In the genomic region with DNA sequence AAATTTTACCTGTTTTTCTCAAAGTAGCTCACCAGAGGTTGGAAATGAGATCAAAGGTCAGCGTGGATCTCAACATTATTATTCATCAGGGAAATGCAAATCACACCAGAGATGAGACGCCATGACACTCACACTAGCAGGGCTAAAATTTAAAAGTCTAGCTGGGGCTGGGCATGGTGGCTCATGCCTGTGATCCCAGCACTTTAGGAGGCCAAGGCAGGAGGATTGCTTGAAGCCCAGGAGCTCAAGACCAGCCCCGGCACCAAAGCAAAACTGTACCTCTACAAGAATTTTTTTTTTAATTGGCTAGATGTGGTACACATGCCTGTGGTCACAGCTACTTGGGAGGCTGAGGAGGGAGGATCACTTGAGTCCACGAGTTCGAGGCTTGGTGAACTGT, we compare ENCODE assay signal across 20 cellular contexts. TPM values are rescaled to one million over a fixed set of nuclear protein-coding genes. Genes with fewer than 3 reads are reported as not detected.
"Had no signal": no experiment of that assay in that cellular context is flagged by ENCODE, and none has a peak within 500 bp of the region (broad histone marks: within the 10 kb centered on the region; RNA-seq: fewer than 3 reads in every experiment).

No MANE protein-coding gene starts in this region.

- H3K36me3 ChIP-seq: esophagus muscularis mucosa, gastroesophageal sphincter, heart left ventricle, left lung, neutrophil, pancreas, sigmoid colon, transverse colon, vagina had no signal

- H3K9me3 ChIP-seq: neutrophil, vagina had no signal

- DNase-seq: cerebellar nuclear complex; effector CD8-positive, alpha-beta T cell; foreskin keratinocyte; heart left ventricle; left cardiac atrium; mucosa of descending colon; naive B cell; sigmoid colon; stimulated activated CD4-positive, alpha-beta T cell treated with anti-CD3 and anti-CD28 coated beads, Interleukin-4, amount 100 ng/mL, for 4 hours; transverse colon had no signal

- H3K4me1 ChIP-seq: esophagus muscularis mucosa, foreskin keratinocyte, gastroesophageal sphincter, heart left ventricle, left lung, pancreas, sigmoid colon, transverse colon, vagina had no signal

- H3K27me3 ChIP-seq: foreskin keratinocyte, hepatocyte, sigmoid colon, transverse colon, vagina had no signal

- H3K27ac ChIP-seq: esophagus muscularis mucosa, foreskin keratinocyte, gastroesophageal sphincter, heart left ventricle, hepatocyte, left lung, neutrophil, pancreas, sigmoid colon, transverse colon, vagina had no signal

- H3K4me3 ChIP-seq: esophagus muscularis mucosa, gastroesophageal sphincter, heart left ventricle, hepatocyte, left lung, mucosa of descending colon, pancreas, sigmoid colon, transverse colon, vagina had no signal

RNA-seq across cellular contexts. Expression of a gene that starts 41.4 kb away (rescaled TPM):
- total RNA-seq: epithelial cell of proximal tubule, lung microvascular endothelial cell, skeletal muscle tissue had no signal
